ENCODE assay signal across 19 cellular contexts in the genomic region with DNA sequence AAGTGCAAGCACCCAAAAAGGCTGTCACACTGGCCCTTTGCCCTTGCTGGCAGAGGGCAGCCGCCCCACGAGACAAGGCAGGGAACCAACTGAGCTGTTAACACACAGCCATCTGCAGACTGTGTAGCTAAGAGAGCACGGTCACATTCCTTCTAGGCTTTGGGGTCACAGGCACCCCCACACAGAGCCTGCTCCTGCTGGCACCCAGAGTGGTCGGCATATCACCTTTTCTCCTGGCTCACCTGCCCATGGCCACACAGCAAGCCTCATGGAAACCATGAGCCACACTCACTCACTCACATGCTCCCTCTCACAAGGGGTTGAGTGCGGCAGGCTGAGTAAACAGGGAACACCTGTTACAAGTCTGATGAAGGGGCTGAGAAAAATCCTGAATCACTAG.
"Had no signal": no experiment of that assay in that cellular context is flagged by ENCODE, and none has a peak within 500 bp of the region (broad histone marks: within the 10 kb centered on the region; RNA-seq: fewer than 3 reads in every experiment).

No MANE protein-coding gene starts in this region.

- H3K27ac ChIP-seq: dorsolateral prefrontal cortex, hepatocyte, lower lobe of right lung, ovary, right lobe of liver, thyroid gland, uterus had no signal

- H3K9me3 Mint-ChIP-seq: activated CD8-positive, alpha-beta T cell treated with anti-CD3 and anti-CD28 coated beads for 36 hours; activated T-helper 2 cell treated with anti-CD3 and anti-CD28 coated beads, Interferon-gamma antibody, Interleukin-2, Interleukin-4, amounts not matched to agents 10 μg/mL and 5 μg/mL and 100 μg/mL, durations not matched to agents 14 hours and 24 hours and 36 hours; naive thymus-derived CD8-positive, alpha-beta T cell; stimulated activated memory B cell treated with anti-CD40 and anti-IgM and Interleukin-4, amounts not matched to agents 10 μg/mL and 1 μg/mL and 100 μg/mL, for 72 hours; T-helper 2 cell treated with Interferon-gamma antibody and Interleukin-4, amounts not matched to agents 5 μg/mL and 100 μg/mL, for 36 hours had no signal

- DNase-seq: activated CD8-positive, alpha-beta T cell treated with anti-CD3 and anti-CD28 coated beads for 36 hours; activated naive CD4-positive, alpha-beta T cell treated with Interleukin-2 at 50 U/mL for 16 hours; activated T-cell treated with anti-CD3 and anti-CD28 coated beads, Interleukin-2, amount 50 U/mL, for 1 hour; central memory CD4-positive, alpha-beta T cell; dorsolateral prefrontal cortex; left cardiac atrium; lower lobe of right lung; naive thymus-derived CD8-positive, alpha-beta T cell; ovary; right lobe of liver; stimulated activated CD4-positive, alpha-beta T cell treated with anti-CD3 and anti-CD28 coated beads, Interleukin-4, amount 100 ng/mL, for 24 hours; thyroid gland; uterus had no signal

- H3K36me3 ChIP-seq: lower lobe of right lung, ovary, right lobe of liver, thyroid gland, uterus had no signal

- ATAC-seq: activated CD8-positive, alpha-beta T cell treated with anti-CD3 and anti-CD28 coated beads for 36 hours; lower lobe of right lung; naive thymus-derived CD8-positive, alpha-beta T cell; stimulated activated memory B cell treated with anti-CD40 and anti-IgM and Interleukin-4, amounts not matched to agents 10 μg/mL and 1 μg/mL and 100 μg/mL, for 72 hours had no signal

- H3K27me3 ChIP-seq: dorsolateral prefrontal cortex, hepatocyte, ovary, right lobe of liver, thyroid gland, uterus had no signal

- H3K27me3 Mint-ChIP-seq: activated CD8-positive, alpha-beta T cell treated with anti-CD3 and anti-CD28 coated beads for 36 hours; brain; naive thymus-derived CD8-positive, alpha-beta T cell; stimulated activated memory B cell treated with anti-CD40 and anti-IgM and Interleukin-4, amounts not matched to agents 10 μg/mL and 1 μg/mL and 100 μg/mL, for 72 hours had no signal

- H3K27ac Mint-ChIP-seq: activated CD8-positive, alpha-beta T cell treated with anti-CD3 and anti-CD28 coated beads for 36 hours; activated T-helper 2 cell treated with anti-CD3 and anti-CD28 coated beads, Interferon-gamma antibody, Interleukin-2, Interleukin-4, amounts not matched to agents 10 μg/mL and 5 μg/mL and 100 μg/mL, durations not matched to agents 14 hours and 24 hours and 36 hours; brain; stimulated activated memory B cell treated with anti-CD40 and anti-IgM and Interleukin-4, amounts not matched to agents 10 μg/mL and 1 μg/mL and 100 μg/mL, for 72 hours; T-helper 2 cell treated with Interferon-gamma antibody and Interleukin-4, amounts not matched to agents 5 μg/mL and 100 μg/mL, for 36 hours had no signal

- H3K4me3 ChIP-seq: dorsolateral prefrontal cortex, hepatocyte, lower lobe of right lung, ovary, right lobe of liver, smooth muscle cell, thyroid gland, uterus had no signal

- H3K9me3 ChIP-seq: lower lobe of right lung, ovary, right lobe of liver, thyroid gland, uterus had no signal

- H3K4me3 Mint-ChIP-seq: activated CD8-positive, alpha-beta T cell treated with anti-CD3 and anti-CD28 coated beads for 36 hours; brain; naive thymus-derived CD8-positive, alpha-beta T cell; stimulated activated memory B cell treated with anti-CD40 and anti-IgM and Interleukin-4, amounts not matched to agents 10 μg/mL and 1 μg/mL and 100 μg/mL, for 72 hours; T-helper 2 cell treated with Interferon-gamma antibody and Interleukin-4, amounts not matched to agents 5 μg/mL and 100 μg/mL, for 36 hours had no signal

- H3K4me1 ChIP-seq: lower lobe of right lung, thyroid gland, uterus had no signal
